ENCODE assay signal across 21 cellular contexts in genomic region chr6:47844881-47845280, GRCh38.
DNase-seq lines count a peak whose midpoint lies in the region; ATAC-seq, FAIRE-seq and TF ChIP-seq lines count a peak whose summit lies in the region.
"Had no signal": no experiment of that assay in that cellular context is flagged by ENCODE, and none has a peak within 500 bp of the region (broad histone marks: within the 10 kb centered on the region; RNA-seq: fewer than 3 reads in every experiment).

No MANE protein-coding gene starts in this region.

- in situ Hi-C loops in GM12878 (cut with MboI): no loop called here

- no peaks in the 10 kb centered on the region for H3K36me3 Mint-ChIP-seq in effector memory CD8-positive, alpha-beta T cell (ENCODE audit: insufficient read depth)
- H3K36me3 Mint-ChIP-seq: CD8-positive, alpha-beta T cell; IgD-negative memory B cell had no signal

- WGBS in GM12878 (ENCODE audit: insufficient coverage, insufficient replicate concordance, low lambda C conversion rate, missing lambda C conversion rate): 0% methylated on average over 3 of the region's 3 CpGs

- RAD21 ChIA-PET in GM12878 (lab: Charles Lee; ENCODE audit: unreplicated experiment): no interaction called here

- H3K9me3 Mint-ChIP-seq in effector memory CD8-positive, alpha-beta T cell: no peaks in the 10 kb centered on the region
- H3K9me3 Mint-ChIP-seq: CD8-positive, alpha-beta T cell had no signal

- TF ChIP-seq CTCF in GM12878 (IDR thresholded peaks at IDR 0.05 in 2 of 3, conservative IDR thresholded peaks at IDR 0.05 in 1 of 3; ENCODE audit: control insufficient read depth in 2 of 3, extremely low read depth in 1 of 3, insufficient read depth in 1 of 3, low read depth in 3 of 3, low read length in 3 of 3): no peak

- no peaks in the 10 kb centered on the region for H3K9me3 ChIP-seq in GM12878 (replicated peaks; ENCODE audit: control insufficient read depth, insufficient read depth, low read length)
- H3K9me3 ChIP-seq: BE2C had no signal

- H3K27me3 ChIP-seq in GM12878 (replicated peaks in 1 of 2; ENCODE audit: control insufficient read depth in 2 of 2, insufficient read depth in 2 of 2, low read length in 1 of 2): peaks cover 0 to 4% of the 10 kb centered on the region in 2 experiments; a peak in 1 of 4 replicates
- H3K27me3 ChIP-seq: BE2C had no signal

- H3K27me3 Mint-ChIP-seq in effector memory CD8-positive, alpha-beta T cell: peaks cover 0 to 2% of the 10 kb centered on the region in 2 donors
- H3K27me3 Mint-ChIP-seq: IgD-negative memory B cell had no signal

- SMC1A ChIA-PET in GM12878 (lab: Charles Lee; ENCODE audit: uncharacterized antibody, unreplicated experiment): no interaction called here

- intact Hi-C loops in GM12878 (cut with micrococcal nuclease; ENCODE audit: unreplicated experiment): no loop called here

- CTCF ChIA-PET in GM12878 (lab: Yijun Ruan, JAX): no interaction called here
- CTCF ChIA-PET in HEK293T (lab: Yijun Ruan, JAX): no interaction called here

- no peak overlapping the region for H3K9ac ChIP-seq in GM12878 (ENCODE audit: control insufficient read depth, insufficient read depth, low read length)
- H3K9ac ChIP-seq: GM23248 had no signal

- TF ChIP-seq RAD21 in GM12878 (IDR thresholded peaks at IDR 0.05; ENCODE audit: insufficient read depth, low read depth, low read length): no peak

- H3K4me2 ChIP-seq in GM12878 (ENCODE audit: control insufficient read depth, insufficient read depth): no peak overlapping the region

- H3K27ac Mint-ChIP-seq in effector memory CD8-positive, alpha-beta T cell: no peak overlapping the region
- H3K27ac Mint-ChIP-seq: CD8-positive, alpha-beta T cell; IgD-negative memory B cell had no signal

- POLR2A ChIA-PET in GM12878 (lab: Charles Lee) (no interaction called here), HEK293T (lab: Yijun Ruan, JAX) (no interaction called here)

- DNase-seq in GM12891 (ENCODE audit: insufficient read length, low spot score) (no peak), Kasumi-1 (lab: John Stamatoyannopoulos, UW) (peak; percentile 7 to 33), NCI-H69 (lab: John Stamatoyannopoulos, UW) (peak; percentile 57), GM12878 (ENCODE audit: low read depth, low spot score) (no peak), HEK293T (ENCODE audit: extremely low spot score) (no peak), HuH-7.5 (ENCODE audit: low spot score) (no peak)
- no peak for DNase-seq in effector memory CD8-positive, alpha-beta T cell
- DNase-seq: BE2C; CD8-positive, alpha-beta T cell; COR-L47; DMS153; DMS79 treated with DMSO at 0.1 percent for 48 hours; GDM1; GM23248 had no signal

- ATAC-seq in GM12878 (no peak), HG03039 (IDR thresholded peaks at IDR 0.05; ENCODE audit: unreplicated experiment) (no peak)
- ATAC-seq in effector memory CD8-positive, alpha-beta T cell (replicated peaks): no peak
- ATAC-seq: CD8-positive, alpha-beta T cell; HCT116 had no signal

- BruUV-seq in GM12878 (replicated peaks; lab: Mats Ljungman, UMichigan): no TSS peak

- no peaks in the 10 kb centered on the region for H3K79me2 ChIP-seq in GM12878 (ENCODE audit: control insufficient read depth, insufficient read depth, low read length)

- H3K27ac ChIP-seq in GM12878 (ENCODE audit: control insufficient read depth, insufficient read depth): no peak overlapping the region
- H3K27ac ChIP-seq: C4-2B, GM23248 had no signal

- H2AFZ ChIP-seq in GM12878 (ENCODE audit: control insufficient read depth, low read depth, low read length): no peak overlapping the region
- H2AFZ ChIP-seq: GM23248 had no signal

- no peaks in the 10 kb centered on the region for H3K36me3 ChIP-seq in GM12878 (ENCODE audit: control insufficient read depth in 2 of 2, insufficient read depth in 2 of 2, low read length in 1 of 2)
- H3K36me3 ChIP-seq: BE2C had no signal

- no peak overlapping the region for H3K4me3 ChIP-seq in GM12878
- H3K4me3 ChIP-seq: GM23248 had no signal

- no peaks in the 10 kb centered on the region for H3K4me1 Mint-ChIP-seq in effector memory CD8-positive, alpha-beta T cell (ENCODE audit: low read depth in 2 of 2)
- H3K4me1 Mint-ChIP-seq: IgD-negative memory B cell had no signal

- no peak for TF ChIP-seq EP300 in GM12878 (IDR thresholded peaks at IDR 0.05; ENCODE audit: borderline replicate concordance in 1 of 2, control insufficient read depth in 1 of 2, low read depth in 2 of 2, low read length in 2 of 2)

- TF ChIP-seq POLR2A in GM12891 (IDR thresholded peaks at IDR 0.05; ENCODE audit: low read depth, low read length) (no peak), GM12878 (IDR thresholded peaks at IDR 0.05; ENCODE audit: low read depth, low read length) (no peak)

- FAIRE-seq in GM12891 (lab: Jason Lieb, UNC) (no peak), GM12878 (lab: Jason Lieb, UNC) (no peak)
- FAIRE-seq: A204.1, D721Med, H54 had no signal

- H4K20me1 ChIP-seq in GM12878 (ENCODE audit: control insufficient read depth, insufficient read depth): no peaks in the 10 kb centered on the region

- H3K4me1 ChIP-seq in GM12878 (ENCODE audit: control insufficient read depth, insufficient read depth, low read length): no peaks in the 10 kb centered on the region
- H3K4me1 ChIP-seq: BE2C had no signal

- no peak overlapping the region for H3K4me3 Mint-ChIP-seq in effector memory CD8-positive, alpha-beta T cell
- H3K4me3 Mint-ChIP-seq: CD8-positive, alpha-beta T cell; IgD-negative memory B cell had no signal

TF ChIP-seq in GM12891, 5 proteins besides CTCF, POLR2A, EP300 and RAD21:
- TF ChIP-seq PAX5 (IDR thresholded peaks at IDR 0.05; ENCODE audit: insufficient read depth, low read length, severe bottlenecking) (no peak), TAF1 (IDR thresholded peaks at IDR 0.05; ENCODE audit: low read depth, low read length) (no peak), POLR2AphosphoS5 (IDR thresholded peaks at IDR 0.05; ENCODE audit: low read depth, low read length) (no peak), POU2F2 (IDR thresholded peaks at IDR 0.05; ENCODE audit: low read depth, low read length) (no peak), SPI1 (IDR thresholded peaks at IDR 0.05; ENCODE audit: low read depth, low read length) (peak; percentile 67; the same call in 1 of the 2 replicates)
TF ChIP-seq in GM12891: peak in this region for 1.

TF ChIP-seq in GM12878, 131 proteins besides CTCF, POLR2A, EP300 and RAD21:
- TF ChIP-seq SPI1 (IDR thresholded peaks at IDR 0.05; ENCODE audit: borderline replicate concordance, insufficient read depth, low read depth, low read length) (peak; percentile 66), NR2F1 (conservative IDR thresholded peaks at IDR 0.05) (no peak)

TF ChIP-seq in HEK293T, 16 proteins besides CTCF, POLR2A, EP300 and RAD21:
- TF ChIP-seq TARDBP (IDR thresholded peaks at IDR 0.05) (no peak), L3MBTL2 (conservative IDR thresholded peaks at IDR 0.05) (no peak), HDGF (IDR thresholded peaks at IDR 0.05; ENCODE audit: borderline replicate concordance) (no peak), FOXM1 (IDR thresholded peaks at IDR 0.05; ENCODE audit: borderline replicate concordance) (no peak), CTBP1 (IDR thresholded peaks at IDR 0.05; ENCODE audit: borderline replicate concordance) (no peak), SUZ12 (IDR thresholded peaks at IDR 0.05) (no peak), ARNT (IDR thresholded peaks at IDR 0.05) (no peak), BHLHE40 (IDR thresholded peaks at IDR 0.05; ENCODE audit: borderline replicate concordance) (no peak), ZNF384 (IDR thresholded peaks at IDR 0.05) (no peak), SP1 (IDR thresholded peaks at IDR 0.05) (no peak), LEF1 (IDR thresholded peaks at IDR 0.05; ENCODE audit: borderline replicate concordance) (no peak), ELF4 (IDR thresholded peaks at IDR 0.05) (no peak), FOXA1 (IDR thresholded peaks at IDR 0.05) (no peak), FOXK2 (IDR thresholded peaks at IDR 0.05) (no peak), NFRKB (IDR thresholded peaks at IDR 0.05) (no peak), PKNOX1 (IDR thresholded peaks at IDR 0.05) (no peak)

Comparison
In these comparisons a context has a peak if more than half of its experiments do, and no peak if none do; other contexts are left out.
1. DNase-seq: peak in Kasumi-1 (2 of 2) and NCI-H69 (single experiment); none in GM12891 (single experiment), GM12878 (single experiment), HEK293T (single experiment), HuH-7.5 (single experiment) and effector memory CD8-positive, alpha-beta T cell (0 of 3).